ENCODE assay signal across 19 cellular contexts in genomic region chr12:32248594-32249140, GRCh38.
DNase-seq lines count a peak whose midpoint lies in the region; ATAC-seq and TF ChIP-seq lines count a peak whose summit lies in the region.
"Had no signal": no experiment of that assay in that cellular context is flagged by ENCODE, and none has a peak within 500 bp of the region (broad histone marks: within the 10 kb centered on the region; RNA-seq: fewer than 3 reads in every experiment).

No MANE protein-coding gene starts in this region.

- H3K27ac Mint-ChIP-seq in H9 (peak overlapping the region; percentile 32 to 98 (median 77); a peak in 4 of 7 replicates), neural progenitor cell (no peak overlapping the region), immature natural killer cell (no peak overlapping the region)

- no peak overlapping the region for H3K56ac ChIP-seq in H9 (ENCODE audit: insufficient read length, low read depth, low read length)

- TF ChIP-seq CTCF in H9 (conservative IDR thresholded peaks at IDR 0.05) = no peak
- TF ChIP-seq CTCF in epithelial cell of esophagus (IDR thresholded peaks at IDR 0.05; ENCODE audit: insufficient read depth, low read depth, low read length, missing control alignments) = no peak
- no peak for TF ChIP-seq CTCF in neural progenitor cell (IDR thresholded peaks at IDR 0.05)
- TF ChIP-seq CTCF in adrenal gland (IDR thresholded peaks at IDR 0.05) = no peak

- no peak overlapping the region for H3K4me2 ChIP-seq in H9 (ENCODE audit: insufficient read depth, insufficient read length, low read length)
- H3K4me2 ChIP-seq in neural progenitor cell = no peak overlapping the region
- H3K4me2 ChIP-seq: SK-N-SH had no signal

- H2BK12ac ChIP-seq in H9 (ENCODE audit: insufficient read length, low read depth, low read length) = no peak overlapping the region

- H3K9me3 ChIP-seq in H9 (ENCODE audit: control insufficient read depth, low read depth, low read length) (peaks cover 5% of the 10 kb centered on the region), neural progenitor cell (ENCODE audit: low read depth) (no peaks in the 10 kb centered on the region), adrenal gland (replicated peaks in 1 of 3) (no peaks in the 10 kb centered on the region)
- H3K9me3 ChIP-seq: SK-N-SH had no signal

- no peak overlapping the region for H3K18ac ChIP-seq in H9 (ENCODE audit: insufficient read length, low read depth, low read length)

- DNase-seq in H9 (no peak), NCI-H69 (lab: John Stamatoyannopoulos, UW) (peak; percentile 72), epithelial cell of esophagus (ENCODE audit: low read depth) (peak; percentile 86), neural progenitor cell (ENCODE audit: low spot score) (no peak), adrenal gland (no peak), immature natural killer cell (no peak), D341Med (ENCODE audit: low spot score) (no peak)
- DNase-seq: activated CD4-positive, alpha-beta T cell treated with anti-CD3 and anti-CD28 coated beads for 4 hours; activated effector memory CD4-positive, alpha-beta T cell treated with Interleukin-2 at 50 U/mL for 16 hours; AML-193; head of caudate nucleus; MM.1S; SK-N-SH; stimulated activated CD4-positive, alpha-beta T cell treated with anti-CD3 and anti-CD28 coated beads, Interleukin-2, amount 100 ng/mL, for 24 hours; stimulated activated naive CD8-positive, alpha-beta T cell treated with anti-CD3 and anti-CD28 coated beads, Interleukin-15, Interleukin-2, amounts not matched to agents 100 U/mL and 50 U/mL, for 24 hours had no signal

- H3K27me3 ChIP-seq in H9 (ENCODE audit: insufficient read depth, low read length) = no peaks in the 10 kb centered on the region
- no peaks in the 10 kb centered on the region for H3K27me3 ChIP-seq in neural progenitor cell
- no peaks in the 10 kb centered on the region for H3K27me3 ChIP-seq in adrenal gland
- H3K27me3 ChIP-seq: tibial nerve had no signal

- no peak for TF ChIP-seq POLR2A in adrenal gland (IDR thresholded peaks at IDR 0.05)

- H3K4me1 ChIP-seq in H9 (ENCODE audit: insufficient read depth, low read length) (peaks cover 8% of the 10 kb centered on the region), neural progenitor cell (peaks cover 36% of the 10 kb centered on the region), adrenal gland (replicated peaks in 1 of 2) (no peaks in the 10 kb centered on the region)
- H3K4me1 ChIP-seq: tibial nerve had no signal

- no CpG with 5 or more reads among the region's 5 CpGs for WGBS in H9 (ENCODE audit: extremely low coverage, insufficient read length, low lambda C conversion rate)
- WGBS in adrenal gland, 4 donors = 95 to 98% (median 96%) methylated on average over 5 of the region's 5 CpGs

- no peak overlapping the region for H2BK15ac ChIP-seq in H9 (ENCODE audit: low read depth, low read length)

- no peaks in the 10 kb centered on the region; the same call in 1 of the 2 replicates for H3K79me2 ChIP-seq in H9 (ENCODE audit: insufficient read depth, low read length)
- peaks cover 13% of the 10 kb centered on the region for H3K79me2 ChIP-seq in neural progenitor cell (ENCODE audit: low read depth)

- H3K27ac ChIP-seq in H9 (ENCODE audit: insufficient read length, low read depth, low read length) (no peak overlapping the region), neural progenitor cell (peak overlapping the region; percentile 44), adrenal gland (no peak overlapping the region)
- H3K27ac ChIP-seq: tibial nerve had no signal

- H3K27me3 Mint-ChIP-seq in H9 (ENCODE audit: low read depth) (no peaks in the 10 kb centered on the region), neural progenitor cell (ENCODE audit: insufficient read depth, low read depth) (no peaks in the 10 kb centered on the region), immature natural killer cell (ENCODE audit: low read depth in 3 of 3) (peaks cover 0 to 3% (median 0%) of the 10 kb centered on the region in 3 donors)
- H3K27me3 Mint-ChIP-seq: central memory CD8-positive, alpha-beta T cell had no signal

- H4K20me1 ChIP-seq in H9 (ENCODE audit: control insufficient read depth, insufficient read depth, insufficient read length) (no peaks in the 10 kb centered on the region), neural progenitor cell (ENCODE audit: low read depth) (peaks cover 17% of the 10 kb centered on the region)

- H3K4me1 Mint-ChIP-seq in H9 = peaks cover 36 to 40% of the 10 kb centered on the region in 2 experiments
- peaks cover 14% of the 10 kb centered on the region for H3K4me1 Mint-ChIP-seq in neural progenitor cell
- no peaks in the 10 kb centered on the region for H3K4me1 Mint-ChIP-seq in immature natural killer cell
- H3K4me1 Mint-ChIP-seq: central memory CD8-positive, alpha-beta T cell had no signal

- no peak overlapping the region for H4K5ac ChIP-seq in H9 (ENCODE audit: insufficient read length, low read depth, low read length)

- H2AFZ ChIP-seq in H9 (ENCODE audit: low read length) = no peak overlapping the region
- H2AFZ ChIP-seq in neural progenitor cell (replicated peaks) = no peak overlapping the region

- no peak overlapping the region for H4K8ac ChIP-seq in H9 (replicated peaks; ENCODE audit: insufficient read length, low read depth, low read length)

- H2BK20ac ChIP-seq in H9 (ENCODE audit: low read depth, low read length, poor library complexity, severe bottlenecking) = no peak overlapping the region

- peaks cover 16 to 31% (median 29%) of the 10 kb centered on the region in 3 experiments for H3K36me3 Mint-ChIP-seq in H9 (ENCODE audit: insufficient read depth in 1 of 3, low read depth in 3 of 3)
- peaks cover 14% of the 10 kb centered on the region for H3K36me3 Mint-ChIP-seq in neural progenitor cell
- no peaks in the 10 kb centered on the region for H3K36me3 Mint-ChIP-seq in immature natural killer cell

- H3K23me2 ChIP-seq in H9 (ENCODE audit: insufficient read length, low read depth, low read length, poor library complexity, severe bottlenecking) = no peaks in the 10 kb centered on the region

- no peak overlapping the region for H2BK5ac ChIP-seq in H9 (ENCODE audit: insufficient read length, low read length)

- H2AK5ac ChIP-seq in H9 (ENCODE audit: insufficient read length, low read length) = no peak overlapping the region

- H3K14ac ChIP-seq in H9 (ENCODE audit: insufficient read depth, low read length) = no peak overlapping the region

- ATAC-seq in GM18511 (IDR thresholded peaks at IDR 0.05; ENCODE audit: unreplicated experiment) = no peak
- ATAC-seq: Panc1; stimulated activated naive CD8-positive, alpha-beta T cell treated with anti-CD3 and anti-CD28 coated beads, Interleukin-15, Interleukin-2, amounts not matched to agents 100 U/mL and 50 U/mL, for 24 hours had no signal

- no peak overlapping the region for H3T11ph ChIP-seq in H9 (ENCODE audit: low read length)

- no peak overlapping the region for H4K91ac ChIP-seq in H9 (ENCODE audit: insufficient read length, low read depth, low read length)

- H3K4me3 ChIP-seq in epithelial cell of esophagus (ENCODE audit: low read length) (no peak overlapping the region), neural progenitor cell (no peak overlapping the region), adrenal gland (no peak overlapping the region)
- H3K4me3 ChIP-seq: tibial nerve had no signal

- intact Hi-C loops in adrenal gland (cut with DNase I) = no loop called here

- H2BK120ac ChIP-seq in H9 (ENCODE audit: low read depth, low read length, poor library complexity, severe bottlenecking) = no peak overlapping the region

- no peaks in the 10 kb centered on the region for H3K36me3 ChIP-seq in neural progenitor cell
- no peaks in the 10 kb centered on the region for H3K36me3 ChIP-seq in adrenal gland (replicated peaks in 1 of 2)
- H3K36me3 ChIP-seq: tibial nerve had no signal

- H3K9ac ChIP-seq in H9 (ENCODE audit: extremely low read depth, insufficient read length, low read length) = no peak overlapping the region
- no peak overlapping the region for H3K9ac ChIP-seq in neural progenitor cell
- H3K9ac ChIP-seq: SK-N-SH had no signal

- peaks cover 40% of the 10 kb centered on the region for H3F3A ChIP-seq in neural progenitor cell (ENCODE audit: low read depth)

- no peaks in the 10 kb centered on the region for H3K79me1 ChIP-seq in H9 (ENCODE audit: insufficient read depth, low read depth, low read length, poor library complexity, severe bottlenecking)

- H3K4ac ChIP-seq in H9 (ENCODE audit: low read depth, low read length) = no peak overlapping the region

- no peak overlapping the region for H3K23ac ChIP-seq in H9 (ENCODE audit: insufficient read length, low read depth, low read length)

- H3K4me3 Mint-ChIP-seq in H9 (no peak overlapping the region), neural progenitor cell (no peak overlapping the region), immature natural killer cell (no peak overlapping the region)
- H3K4me3 Mint-ChIP-seq: central memory CD8-positive, alpha-beta T cell had no signal

- H3K9me3 Mint-ChIP-seq in H9 (peaks cover 9 to 17% of the 10 kb centered on the region in 2 experiments), neural progenitor cell (peaks cover 7% of the 10 kb centered on the region), immature natural killer cell (no peaks in the 10 kb centered on the region)
- H3K9me3 Mint-ChIP-seq: central memory CD8-positive, alpha-beta T cell had no signal

Comparison
In these comparisons a context has a peak if more than half of its experiments do, and no peak if none do; other contexts are left out.
1. DNase-seq: peak in NCI-H69 (single experiment) and epithelial cell of esophagus (single experiment); none in H9 (single experiment), neural progenitor cell (single experiment), adrenal gland (0 of 7), immature natural killer cell (0 of 3) and D341Med (single experiment).
2. H3K27ac Mint-ChIP-seq: peak in H9 (3 of 3); none in neural progenitor cell (single experiment) and immature natural killer cell (0 of 6).